ENCODE assay signal across 10 cellular contexts in the genomic region with DNA sequence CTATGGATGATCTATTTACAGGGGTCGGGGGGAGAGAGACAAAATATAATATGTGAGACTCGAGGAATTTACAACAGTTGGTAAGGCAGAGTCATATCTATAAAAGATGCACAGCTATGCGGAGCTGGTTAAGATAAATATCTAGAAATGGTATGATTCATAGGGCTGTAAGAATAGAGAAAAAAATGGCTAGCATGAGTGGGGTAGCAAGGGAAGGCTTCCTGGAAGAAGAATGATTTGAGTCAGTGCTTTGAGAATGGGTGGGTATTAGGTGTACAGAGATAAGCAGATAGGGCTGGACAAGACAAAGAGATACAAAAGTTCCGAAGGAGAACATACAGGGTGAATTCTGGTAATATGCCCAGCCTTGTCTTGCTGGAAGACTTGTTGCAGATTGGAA.
DNase-seq lines count a peak whose midpoint lies in the region; ATAC-seq, FAIRE-seq and TF ChIP-seq lines count a peak whose summit lies in the region.
"Had no signal": no experiment of that assay in that cellular context is flagged by ENCODE, and none has a peak within 500 bp of the region (broad histone marks: within the 10 kb centered on the region; RNA-seq: fewer than 3 reads in every experiment).

No MANE protein-coding gene starts in this region.

- TF ChIP-seq POLR2A in right lobe of liver (IDR thresholded peaks at IDR 0.05) (no peak), ovary (IDR thresholded peaks at IDR 0.05) (no peak)

- H3K36me3 Mint-ChIP-seq in activated T-cell treated with anti-CD3 and anti-CD28 coated beads, Interleukin-2, amount 50 U/mL, for 4 hours (ENCODE audit: insufficient read depth): no peaks in the 10 kb centered on the region
- H3K36me3 Mint-ChIP-seq in astrocyte (ENCODE audit: low read depth, unreplicated experiment): peaks cover 28% of the 10 kb centered on the region

- H3K27ac ChIP-seq in astrocyte (ENCODE audit: low read depth, low read length): peak overlapping the region; percentile 52
- H3K27ac ChIP-seq in right lobe of liver: no peak overlapping the region
- no peak overlapping the region for H3K27ac ChIP-seq in ovary

- no peak overlapping the region for H2AFZ ChIP-seq in astrocyte (ENCODE audit: low read depth, low read length)

- no peak overlapping the region for H3K4me3 ChIP-seq in astrocyte (ENCODE audit: insufficient read depth, low read depth, low read length)
- no peak overlapping the region for H3K4me3 ChIP-seq in skeletal muscle satellite cell (ENCODE audit: low read length)
- no peak overlapping the region for H3K4me3 ChIP-seq in right lobe of liver
- no peak overlapping the region for H3K4me3 ChIP-seq in ovary

- TF ChIP-seq EP300 in ovary (IDR thresholded peaks at IDR 0.05): no peak

- no peaks in the 10 kb centered on the region for H4K20me1 ChIP-seq in astrocyte (ENCODE audit: insufficient read depth, low read length)

- no peak overlapping the region for H3K27ac Mint-ChIP-seq in astrocyte (ENCODE audit: unreplicated experiment)

- no peak overlapping the region for H3K4me3 Mint-ChIP-seq in activated T-cell treated with anti-CD3 and anti-CD28 coated beads, Interleukin-2, amount 50 U/mL, for 4 hours
- no peak overlapping the region for H3K4me3 Mint-ChIP-seq in astrocyte (ENCODE audit: unreplicated experiment)

- intact Hi-C loops in right lobe of liver (cut with DNase I): no loop called here
- intact Hi-C loops in ovary (cut with DNase I): no loop called here

- H3K4me2 ChIP-seq in astrocyte (ENCODE audit: low read length) (peak overlapping the region; percentile 57), skeletal muscle satellite cell (ENCODE audit: low read length) (peak overlapping the region; percentile 51)

- H3K9ac ChIP-seq in astrocyte (ENCODE audit: low read length) (peak overlapping the region; percentile 17), skeletal muscle satellite cell (ENCODE audit: low read depth, low read length) (no peak overlapping the region)

- H3K27me3 ChIP-seq in astrocyte (ENCODE audit: insufficient read depth, low read length) (no peaks in the 10 kb centered on the region), skeletal muscle satellite cell (ENCODE audit: control insufficient read depth, insufficient read depth, low read length) (no peaks in the 10 kb centered on the region), right lobe of liver (no peaks in the 10 kb centered on the region), ovary (no peaks in the 10 kb centered on the region)

- H3K4me1 ChIP-seq in astrocyte (ENCODE audit: insufficient read depth, low read length): peaks cover 23% of the 10 kb centered on the region
- H3K4me1 ChIP-seq in skeletal muscle satellite cell (ENCODE audit: control insufficient read depth, insufficient read depth, low read length): peaks cover 41% of the 10 kb centered on the region
- no peaks in the 10 kb centered on the region for H3K4me1 ChIP-seq in right lobe of liver
- H3K4me1 ChIP-seq in ovary (ENCODE audit: insufficient read depth): peaks cover 4% of the 10 kb centered on the region

- peaks cover 3% of the 10 kb centered on the region for H3K4me1 Mint-ChIP-seq in activated T-cell treated with anti-CD3 and anti-CD28 coated beads, Interleukin-2, amount 50 U/mL, for 4 hours (ENCODE audit: low read depth)
- H3K4me1 Mint-ChIP-seq in astrocyte (ENCODE audit: low read depth, unreplicated experiment): peaks cover 45% of the 10 kb centered on the region

- H3K9me3 Mint-ChIP-seq in activated T-cell treated with anti-CD3 and anti-CD28 coated beads, Interleukin-2, amount 50 U/mL, for 4 hours: no peaks in the 10 kb centered on the region
- no peaks in the 10 kb centered on the region for H3K9me3 Mint-ChIP-seq in astrocyte (ENCODE audit: unreplicated experiment)

- FAIRE-seq in astrocyte (lab: Jason Lieb, UNC): peak; percentile 88

- DNase-seq in activated T-cell treated with anti-CD3 and anti-CD28 coated beads, Interleukin-2, amount 50 U/mL, for 4 hours: no peak
- no peak for DNase-seq in activated T-cell treated with anti-CD3 and anti-CD28 coated beads, Interleukin-2, amount 50 U/mL, for 1 hour
- DNase-seq in astrocyte (ENCODE audit: low read depth) (peak; percentile 85), right lobe of liver (no peak), NCI-H748 (lab: John Stamatoyannopoulos, UW; ENCODE audit: unreplicated experiment) (no peak), ovary (no peak)
- DNase-seq: effector CD4-positive, alpha-beta T cell; SIG-M5 had no signal

- H3K79me2 ChIP-seq in astrocyte (ENCODE audit: insufficient read depth, low read length): no peaks in the 10 kb centered on the region

- TF ChIP-seq CTCF in astrocyte (IDR thresholded peaks at IDR 0.05; ENCODE audit: insufficient read depth, low read depth, low read length) (no peak), right lobe of liver (IDR thresholded peaks at IDR 0.05) (no peak), ovary (IDR thresholded peaks at IDR 0.05) (no peak)

- H3K27me3 Mint-ChIP-seq in activated T-cell treated with anti-CD3 and anti-CD28 coated beads, Interleukin-2, amount 50 U/mL, for 4 hours (ENCODE audit: low read depth): no peaks in the 10 kb centered on the region
- H3K27me3 Mint-ChIP-seq in astrocyte (ENCODE audit: low read depth, unreplicated experiment): no peaks in the 10 kb centered on the region

- ATAC-seq in activated T-cell treated with anti-CD3 and anti-CD28 coated beads, Interleukin-2, amount 50 U/mL, for 4 hours: peak; percentile 38 to 52
- ATAC-seq in HG03039 (IDR thresholded peaks at IDR 0.05; ENCODE audit: unreplicated experiment) (peak; percentile 38), right lobe of liver (no peak)

- peaks cover 11% of the 10 kb centered on the region for H3K36me3 ChIP-seq in astrocyte (ENCODE audit: insufficient read depth, low read length)
- peaks cover 10% of the 10 kb centered on the region for H3K36me3 ChIP-seq in skeletal muscle satellite cell (ENCODE audit: insufficient read depth, low read length)
- no peaks in the 10 kb centered on the region for H3K36me3 ChIP-seq in right lobe of liver
- H3K36me3 ChIP-seq in ovary: no peaks in the 10 kb centered on the region

- WGBS in right lobe of liver (ENCODE audit: insufficient coverage, low coverage, low lambda C conversion rate, missing lambda C conversion rate): 55% methylated on average over 4 of the region's 4 CpGs
- 71 to 78% (median 78%) methylated on average over 4 of the region's 4 CpGs for WGBS in ovary, 3 donors

- no peaks in the 10 kb centered on the region for H3K9me3 ChIP-seq in astrocyte (ENCODE audit: insufficient read depth, low read depth, low read length)
- no peaks in the 10 kb centered on the region for H3K9me3 ChIP-seq in skeletal muscle satellite cell (replicated peaks; ENCODE audit: low read length)
- H3K9me3 ChIP-seq in right lobe of liver: no peaks in the 10 kb centered on the region
- no peaks in the 10 kb centered on the region for H3K9me3 ChIP-seq in ovary

Comparison
In these comparisons a context has a peak if more than half of its experiments do, and no peak if none do; other contexts are left out.
1. ATAC-seq: peak in activated T-cell treated with anti-CD3 and anti-CD28 coated beads, Interleukin-2, amount 50 U/mL, for 4 hours (2 of 2) and HG03039 (single experiment); none in right lobe of liver (0 of 4).